Comparison of ENCODE assay signal across 1 cellular context in genomic region chr19:46787040-46787330, GRCh38.
TF ChIP-seq lines count a peak whose summit lies in the region.

No MANE protein-coding gene starts in this region.

TF ChIP-seq in GM12878, 131 proteins besides CTCF, POLR2A, EP300 and RAD21:
- peak; percentile 16; the same call in 1 of the 2 replicates for TF ChIP-seq ATF3 (IDR thresholded peaks at IDR 0.05; ENCODE audit: borderline replicate concordance, extremely low read depth, low read depth, low read length)
- TF ChIP-seq MTA2 (IDR thresholded peaks at IDR 0.05; ENCODE audit: low read depth), result no peak
- TF ChIP-seq RAD51 (IDR thresholded peaks at IDR 0.05), result peak; percentile 43; the same call in 1 of the 2 replicates
TF ChIP-seq in GM12878: peak in this region for 2.
